10 cellular contexts compared by ENCODE assay signal in the genomic region with DNA sequence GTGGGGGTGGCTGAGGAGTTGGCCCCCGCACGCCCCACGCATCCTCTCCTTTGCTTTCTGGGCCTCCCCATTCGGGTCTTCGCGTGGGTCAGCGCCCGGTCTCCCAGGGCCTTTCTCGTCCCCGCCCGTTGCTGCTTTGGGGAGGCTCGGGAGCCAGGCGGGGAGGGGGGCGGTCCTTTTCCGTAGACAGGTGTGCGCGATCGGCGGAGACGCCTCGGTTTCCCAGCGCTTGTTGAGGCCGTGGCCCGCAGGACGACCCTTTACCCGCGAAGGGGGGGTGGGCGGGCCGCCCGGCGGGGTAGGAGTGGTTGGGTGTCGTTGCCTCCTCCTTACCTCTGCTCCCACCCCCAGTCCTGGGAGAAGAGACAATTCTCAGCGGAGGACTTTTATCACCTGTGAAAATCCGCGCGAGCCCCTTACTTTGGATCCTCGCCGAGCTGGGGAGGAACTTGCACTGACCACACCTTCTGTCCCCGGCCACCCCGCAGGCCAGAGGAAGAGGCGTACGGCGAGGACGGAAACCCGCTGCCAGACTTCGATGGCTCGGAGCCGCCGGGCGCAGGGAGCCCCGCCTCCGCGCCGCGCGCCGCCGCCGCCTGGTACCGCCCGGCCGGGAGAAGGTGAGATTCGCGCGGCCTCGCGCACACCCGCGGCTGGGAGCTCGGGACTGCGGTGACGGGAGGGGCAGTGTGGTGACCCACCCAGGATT. TPM values are rescaled to one million over a fixed set of nuclear protein-coding genes. Genes with fewer than 3 reads are reported as not detected.
DNase-seq lines count a peak whose midpoint lies in the region; ATAC-seq, FAIRE-seq and TF ChIP-seq lines count a peak whose summit lies in the region.
"Had no signal": no experiment of that assay in that cellular context is flagged by ENCODE, and none has a peak within 500 bp of the region (broad histone marks: within the 10 kb centered on the region; RNA-seq: fewer than 3 reads in every experiment).

No MANE protein-coding gene starts in this region.

- no peak overlapping the region for H2AFZ ChIP-seq in astrocyte (ENCODE audit: low read depth, low read length)

- ATAC-seq in upper lobe of left lung (ENCODE audit: low FRiP score in 2 of 2) (peak in 1 of 2 donors; percentile 44), GM21786 (IDR thresholded peaks at IDR 0.05; ENCODE audit: unreplicated experiment) (no peak)

- no peaks in the 10 kb centered on the region for H3K36me3 Mint-ChIP-seq in astrocyte (ENCODE audit: low read depth, unreplicated experiment)

- 3% methylated on average over 72 of the region's 72 CpGs for WGBS in liver
- WGBS in upper lobe of left lung, 2 donors: 8% methylated on average over 27 to 69 of the region's 72 CpGs

- H3K4me3 Mint-ChIP-seq in astrocyte (ENCODE audit: unreplicated experiment): peak overlapping the region; percentile 45

- TF ChIP-seq CTCF in AG09309 (IDR thresholded peaks at IDR 0.05; ENCODE audit: control insufficient read depth, insufficient read depth, low read depth, low read length, missing control alignments): no peak
- TF ChIP-seq CTCF in astrocyte (IDR thresholded peaks at IDR 0.05; ENCODE audit: insufficient read depth, low read depth, low read length): no peak
- TF ChIP-seq CTCF in liver (IDR thresholded peaks at IDR 0.05; ENCODE audit: low read depth, low read length, missing input control): no peak
- TF ChIP-seq CTCF in upper lobe of left lung (IDR thresholded peaks at IDR 0.05): no peak

- H3K9ac ChIP-seq in astrocyte (ENCODE audit: low read length) (no peak overlapping the region), liver (ENCODE audit: low read depth in 1 of 2, low read length in 2 of 2) (no peak overlapping the region)

- no peak overlapping the region for H3K27ac Mint-ChIP-seq in astrocyte (ENCODE audit: unreplicated experiment)

- H3K27me3 Mint-ChIP-seq in astrocyte (ENCODE audit: low read depth, unreplicated experiment): peaks cover 75% of the 10 kb centered on the region

- no peak for DNase-seq in AG09309 (ENCODE audit: low read depth)
- peak; percentile 35 for DNase-seq in MG63
- DNase-seq in astrocyte (ENCODE audit: low read depth): no peak
- peak in 1 of 2 donors; percentile 87 for DNase-seq in upper lobe of left lung
- DNase-seq in GF-D8 (lab: John Stamatoyannopoulos, UW): no peak
- no peak for DNase-seq in activated gamma-delta T cell treated with Interleukin-2 at 50 U/mL for 16 hours

- H3K4me1 Mint-ChIP-seq in astrocyte (ENCODE audit: low read depth, unreplicated experiment): no peaks in the 10 kb centered on the region

- H3K4me1 ChIP-seq in astrocyte (ENCODE audit: insufficient read depth, low read length) (peaks cover 20% of the 10 kb centered on the region), liver (ENCODE audit: control insufficient read depth in 4 of 4, insufficient read depth in 4 of 4, low read length in 3 of 4) (peaks cover 16 to 32% (median 26%) of the 10 kb centered on the region in 4 donors), upper lobe of left lung (peaks cover 33 to 42% (median 37%) of the 10 kb centered on the region in 4 donors)

- H4K20me1 ChIP-seq in astrocyte (ENCODE audit: insufficient read depth, low read length): no peaks in the 10 kb centered on the region

- H3K9me3 Mint-ChIP-seq in astrocyte (ENCODE audit: unreplicated experiment): peaks cover 9% of the 10 kb centered on the region

- FAIRE-seq in astrocyte (lab: Jason Lieb, UNC): no peak

- no peak overlapping the region for H3K27ac ChIP-seq in astrocyte (ENCODE audit: low read depth, low read length)
- no peak overlapping the region for H3K27ac ChIP-seq in liver (ENCODE audit: low read depth in 1 of 2, low read length in 2 of 2)
- no peak overlapping the region for H3K27ac ChIP-seq in upper lobe of left lung

- no peaks in the 10 kb centered on the region for H3K79me2 ChIP-seq in astrocyte (ENCODE audit: insufficient read depth, low read length)

- H3K9me3 ChIP-seq in MG63 (peaks cover 3% of the 10 kb centered on the region; the same call in 1 of the 2 replicates), astrocyte (ENCODE audit: insufficient read depth, low read depth, low read length) (peaks cover 2% of the 10 kb centered on the region), liver (ENCODE audit: control insufficient read depth in 4 of 4, low read length in 3 of 4) (peaks cover 0 to 11% (median 0%) of the 10 kb centered on the region in 4 donors), upper lobe of left lung (no peaks in the 10 kb centered on the region)

- H3K4me3 ChIP-seq in AG09309 (ENCODE audit: control insufficient read depth, low read depth, low read length) (peak overlapping the region; percentile 11), MG63 (peak overlapping the region; percentile 45), astrocyte (ENCODE audit: insufficient read depth, low read depth, low read length) (peak overlapping the region; percentile 28), liver (ENCODE audit: low read depth in 1 of 3, low read length in 3 of 3) (peak overlapping the region in 2 of 3 donors; percentile 51 to 56), upper lobe of left lung (peak overlapping the region in 3 of 4 donors; percentile 29 to 49 (median 48))

- H3K36me3 ChIP-seq in MG63: no peaks in the 10 kb centered on the region
- H3K36me3 ChIP-seq in astrocyte (ENCODE audit: insufficient read depth, low read length): no peaks in the 10 kb centered on the region
- no peaks in the 10 kb centered on the region for H3K36me3 ChIP-seq in liver (ENCODE audit: control insufficient read depth in 4 of 4, insufficient read depth in 3 of 4, low read depth in 1 of 4, low read length in 3 of 4)
- no peaks in the 10 kb centered on the region for H3K36me3 ChIP-seq in upper lobe of left lung

- H3K27me3 ChIP-seq in MG63 (peaks cover 45% of the 10 kb centered on the region), astrocyte (ENCODE audit: insufficient read depth, low read length) (peaks cover 92% of the 10 kb centered on the region), liver (ENCODE audit: control insufficient read depth in 4 of 4, insufficient read depth in 4 of 4, low read length in 3 of 4) (peaks cover 0 to 22% (median 20%) of the 10 kb centered on the region in 4 donors), upper lobe of left lung (peaks cover 2 to 72% (median 37%) of the 10 kb centered on the region in 4 donors)

- TF ChIP-seq EP300 in upper lobe of left lung (IDR thresholded peaks at IDR 0.05): no peak

- no peak for TF ChIP-seq POLR2A in upper lobe of left lung (IDR thresholded peaks at IDR 0.05)

- no peak for TF ChIP-seq RAD21 in liver (IDR thresholded peaks at IDR 0.05)

- H3K4me2 ChIP-seq in astrocyte (ENCODE audit: low read length): peak overlapping the region; percentile 78

TF ChIP-seq in liver, 16 proteins besides CTCF, POLR2A, EP300 and RAD21 (continues in another document):
- TF ChIP-seq NR2F2 (IDR thresholded peaks at IDR 0.05) (no peak), ATF3 (IDR thresholded peaks at IDR 0.05) (no peak), FOXA1 (IDR thresholded peaks at IDR 0.05) (no peak), REST (IDR thresholded peaks at IDR 0.05) (no peak), JUND (IDR thresholded peaks at IDR 0.05) (no peak), FOXA2 (IDR thresholded peaks at IDR 0.05) (no peak), YY1 (IDR thresholded peaks at IDR 0.05) (no peak), SP1 (IDR thresholded peaks at IDR 0.05) (no peak), RXRA (IDR thresholded peaks at IDR 0.05) (no peak), TAF1 (conservative IDR thresholded peaks at IDR 0.05) (no peak), EGR1 (IDR thresholded peaks at IDR 0.05; ENCODE audit: low read depth in 2 of 2) (no peak), ZBTB33 (IDR thresholded peaks at IDR 0.05) (no peak)

RNA-seq across cellular contexts. Expression of gene ADCYAP1, which starts 2.7 kb away (rescaled TPM):
- total RNA-seq in MG63 (2014; rRNA removed; shearing (Covaris generic); ENCODE audit: low replicate concordance): 2.8 and 5.7 TPM in 2 replicates
- total RNA-seq in astrocyte: not detected in 2 replicates
- total RNA-seq in liver: under 1 TPM in 1 of 2 donors, not detected in 1; 0.08 TPM
- under 1 TPM in 1 of 2 donors, not detected in 1; 0.02 TPM for polyA plus RNA-seq in liver
- under 1 TPM in 3 of 6 donors, not detected in 3; 0.20 to 0.44 (median 0.30) TPM for total RNA-seq in upper lobe of left lung
- total RNA-seq: mononuclear cell; T-helper 2 cell treated with Interferon-gamma antibody and Interleukin-4, amounts not matched to agents 100 ng/mL and 5 ng/mL, for 36 hours had no signal
